Comparison of ENCODE assay signal across 12 cellular contexts in the genomic region with DNA sequence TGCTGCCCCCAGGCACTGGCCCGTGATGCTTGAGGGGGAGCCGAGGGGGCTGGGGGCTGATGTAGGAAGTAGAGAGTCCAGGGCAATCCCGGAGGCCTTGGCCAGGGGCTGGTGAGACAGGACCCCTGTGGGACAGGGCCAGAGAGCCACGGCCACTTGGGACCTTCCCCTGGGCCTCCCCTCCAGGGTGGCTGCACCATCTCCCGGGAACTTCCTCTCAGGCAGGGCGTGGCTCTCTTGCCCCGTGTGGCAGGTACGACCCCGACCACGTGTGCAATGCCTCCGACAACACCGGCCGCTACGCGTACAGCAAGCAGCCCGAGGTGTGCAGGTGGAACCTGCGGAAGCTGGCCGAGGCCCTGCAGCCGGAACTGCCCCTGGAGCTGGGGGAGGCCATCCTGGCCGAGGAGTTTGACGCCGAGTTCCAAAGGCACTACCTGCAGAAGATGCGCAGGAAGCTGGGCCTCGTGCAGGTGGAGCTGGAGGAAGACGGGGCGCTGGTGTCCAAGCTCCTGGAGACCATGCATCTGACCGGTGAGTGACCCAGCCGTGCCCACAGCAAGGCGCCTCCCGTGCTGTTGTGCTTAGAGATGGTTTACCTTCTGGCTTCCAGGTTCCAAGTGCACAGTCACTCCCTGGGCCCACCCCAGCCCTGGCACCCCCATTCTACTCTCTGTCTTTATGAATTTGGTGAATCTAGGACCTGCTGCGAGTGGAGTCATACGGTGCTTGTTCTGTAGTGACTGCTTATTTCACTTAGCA.
"Had no signal": no experiment of that assay in that cellular context is flagged by ENCODE, and none has a peak within 500 bp of the region (broad histone marks: within the 10 kb centered on the region; RNA-seq: fewer than 3 reads in every experiment).

No MANE protein-coding gene starts in this region.

- H3K4me3 ChIP-seq: lung, ovary, right lobe of liver, thoracic aorta had no signal

- DNase-seq: cortex of kidney had no signal

- H3K9me3 Mint-ChIP-seq: activated CD4-positive, alpha-beta memory T cell treated with anti-CD3 and anti-CD28 coated beads, Interleukin-2, amount 10 ng/mL, durations not matched to agents 7 days and 5 days; activated naive CD4-positive, alpha-beta T cell treated with anti-CD3 and anti-CD28 coated beads for 36 hours; activated naive CD8-positive, alpha-beta T cell treated with anti-CD3 and anti-CD28 coated beads, Interleukin-2, amount 50 U/mL, for 24 hours; activated T-helper 2 cell treated with anti-CD3 and anti-CD28 coated beads, Interferon-gamma antibody, Interleukin-2, Interleukin-4, amounts not matched to agents 10 μg/mL and 5 μg/mL and 100 μg/mL, durations not matched to agents 14 hours and 24 hours and 36 hours; mesothelial cell of epicardium; nephron progenitor cell had no signal

- H3K27me3 Mint-ChIP-seq: activated CD4-positive, alpha-beta memory T cell treated with anti-CD3 and anti-CD28 coated beads, Interleukin-2, amount 10 ng/mL, durations not matched to agents 7 days and 5 days; activated naive CD8-positive, alpha-beta T cell treated with anti-CD3 and anti-CD28 coated beads, Interleukin-2, amount 50 U/mL, for 24 hours had no signal

- H3K27ac Mint-ChIP-seq: mesothelial cell of epicardium had no signal

- H3K36me3 ChIP-seq: ovary had no signal

- H3K4me1 Mint-ChIP-seq: mesothelial cell of epicardium had no signal

- H3K4me1 ChIP-seq: foreskin keratinocyte had no signal

- H3K27me3 ChIP-seq: foreskin keratinocyte, ovary, right lobe of liver had no signal

- H3K27ac ChIP-seq: foreskin keratinocyte, thoracic aorta had no signal

- H3K4me3 Mint-ChIP-seq: activated CD4-positive, alpha-beta memory T cell treated with anti-CD3 and anti-CD28 coated beads, Interleukin-2, amount 10 ng/mL, durations not matched to agents 7 days and 5 days; activated naive CD4-positive, alpha-beta T cell treated with anti-CD3 and anti-CD28 coated beads for 36 hours; activated naive CD8-positive, alpha-beta T cell treated with anti-CD3 and anti-CD28 coated beads, Interleukin-2, amount 50 U/mL, for 24 hours; mesothelial cell of epicardium; nephron progenitor cell had no signal

- H3K9me3 ChIP-seq: ovary, right lobe of liver, thoracic aorta had no signal
